In genomic region chr21:31952828-31953227, GRCh38 we compare ENCODE assay signal across 16 cellular contexts.
DNase-seq lines count a peak whose midpoint lies in the region; ATAC-seq and TF ChIP-seq lines count a peak whose summit lies in the region.
"Had no signal": no experiment of that assay in that cellular context is flagged by ENCODE, and none has a peak within 500 bp of the region (broad histone marks: within the 10 kb centered on the region; RNA-seq: fewer than 3 reads in every experiment).

No MANE protein-coding gene starts in this region.

- no peak overlapping the region for H3K4me3 Mint-ChIP-seq in nephron
- H3K4me3 Mint-ChIP-seq: B cell; CD4-positive, alpha-beta memory T cell; HFFc6 had no signal

- H3K79me2 ChIP-seq in smooth muscle cell (ENCODE audit: low read depth) = no peaks in the 10 kb centered on the region
- no peaks in the 10 kb centered on the region for H3K79me2 ChIP-seq in Karpas-422 (ENCODE audit: low read length)

- no peaks in the 10 kb centered on the region for H3K79me1 ChIP-seq in IMR-90 (ENCODE audit: low read depth in 1 of 2, low read length in 2 of 2)

- H3K36me3 ChIP-seq in IMR-90 (ENCODE audit: control insufficient read depth, insufficient read depth, low read length) (peaks cover 4% of the 10 kb centered on the region; the same call in 1 of the 2 replicates), smooth muscle cell (ENCODE audit: low read depth) (no peaks in the 10 kb centered on the region), Karpas-422 (ENCODE audit: insufficient read depth, low read length) (no peaks in the 10 kb centered on the region)

- no peak for TF ChIP-seq RAD21 in IMR-90 (IDR thresholded peaks at IDR 0.05; ENCODE audit: low read length)

- no peak overlapping the region for H3K14ac ChIP-seq in IMR-90 (replicated peaks; ENCODE audit: low read depth, low read length)

- POLR2A ChIA-PET in IMR-90 (lab: Charles Lee; ENCODE audit: unreplicated experiment) = interaction anchor here (0.6 kb wide), 2 partner anchors 12 to 66 kb away, joined by 3 to 10 read pairs; no protein-coding TSS in a partner anchor

- H2BK20ac ChIP-seq in IMR-90 (ENCODE audit: low read depth, low read length) = no peak overlapping the region

- H2AK5ac ChIP-seq in IMR-90 (ENCODE audit: low read depth, low read length) = no peak overlapping the region

- no peak overlapping the region for H2BK5ac ChIP-seq in IMR-90 (ENCODE audit: low read depth, low read length, poor library complexity, severe bottlenecking)

- H3K9me3 Mint-ChIP-seq in nephron = no peaks in the 10 kb centered on the region

- H3K9ac ChIP-seq in IMR-90 (ENCODE audit: low read depth, low read length) = no peak overlapping the region
- no peak overlapping the region for H3K9ac ChIP-seq in smooth muscle cell (ENCODE audit: low read depth)
- H3K9ac ChIP-seq in Karpas-422 (ENCODE audit: low read length) = no peak overlapping the region

- H3K4me1 ChIP-seq in IMR-90 (ENCODE audit: control insufficient read depth, insufficient read depth, low read length) (peaks cover 2% of the 10 kb centered on the region; the same call in 1 of the 2 replicates), smooth muscle cell (ENCODE audit: low read depth) (no peaks in the 10 kb centered on the region), Karpas-422 (ENCODE audit: low read length) (no peaks in the 10 kb centered on the region)

- no peak overlapping the region for H3K4me2 ChIP-seq in IMR-90 (ENCODE audit: low read depth, low read length)
- H3K4me2 ChIP-seq in smooth muscle cell = peak overlapping the region; percentile 2
- H3K4me2 ChIP-seq in Karpas-422 (ENCODE audit: low read depth, low read length, poor library complexity, severe bottlenecking) = no peak overlapping the region

- no peak overlapping the region for H2AFZ ChIP-seq in IMR-90 (replicated peaks; ENCODE audit: low read length, poor library complexity)
- H2AFZ ChIP-seq in smooth muscle cell (ENCODE audit: low read depth) = no peak overlapping the region
- H2AFZ ChIP-seq in Karpas-422 (ENCODE audit: low read length) = no peak overlapping the region

- H2BK120ac ChIP-seq in IMR-90 (ENCODE audit: low read depth, low read length) = no peak overlapping the region

- no peak overlapping the region for H2AK9ac ChIP-seq in IMR-90 (replicated peaks; ENCODE audit: low read depth, low read length, poor library complexity)

- no peak overlapping the region for H4K91ac ChIP-seq in IMR-90 (ENCODE audit: insufficient read depth, low read depth, low read length)

- H3K9me2 ChIP-seq in Karpas-422 (replicated peaks; ENCODE audit: insufficient read depth, low read length) = no peaks in the 10 kb centered on the region

- no peaks in the 10 kb centered on the region for H3K9me3 ChIP-seq in IMR-90 (ENCODE audit: control insufficient read depth, insufficient read depth, low read length)
- H3K9me3 ChIP-seq in smooth muscle cell (replicated peaks; ENCODE audit: low read depth) = no peaks in the 10 kb centered on the region
- H3K9me3 ChIP-seq in Karpas-422 (ENCODE audit: low read length) = no peaks in the 10 kb centered on the region

- no peak for DNase-seq in IMR-90
- DNase-seq in dedifferentiated amniotic fluid mesenchymal stem cell (ENCODE audit: extremely low spot score) = peak; percentile 27
- DNase-seq in smooth muscle cell (lab: John Stamatoyannopoulos, UW; ENCODE audit: unreplicated experiment) = no peak
- no peak for DNase-seq in NOMO-1 (lab: John Stamatoyannopoulos, UW; ENCODE audit: unreplicated experiment in 2 of 2)
- no peak for DNase-seq in HK-2 (ENCODE audit: unreplicated experiment)
- no peak for DNase-seq in Karpas-422
- DNase-seq: 8988T; CD4-positive, alpha-beta memory T cell; DMS79; HCEC 1CT; HFFc6 had no signal

- H3K4ac ChIP-seq in IMR-90 (ENCODE audit: low read depth, low read length) = no peak overlapping the region

- no peak overlapping the region for H2BK15ac ChIP-seq in IMR-90 (ENCODE audit: low read depth, low read length)

- H3K27me3 ChIP-seq in IMR-90 (ENCODE audit: control insufficient read depth, insufficient read depth, low read length) (no peaks in the 10 kb centered on the region), smooth muscle cell (ENCODE audit: low read depth) (no peaks in the 10 kb centered on the region), Karpas-422 (ENCODE audit: low read length) (no peaks in the 10 kb centered on the region)

- WGBS in IMR-90 (ENCODE audit: extremely low coverage in 2 of 2, insufficient read length in 1 of 2), 2 experiments = no CpG with 5 or more reads among the region's 3 CpGs
- WGBS in smooth muscle cell (ENCODE audit: low lambda C conversion rate) = 18% methylated on average over 3 of the region's 3 CpGs

- peaks cover 84% of the 10 kb centered on the region for H3K36me3 Mint-ChIP-seq in nephron (ENCODE audit: low read depth)
- H3K36me3 Mint-ChIP-seq: CD4-positive, alpha-beta memory T cell had no signal

- H3K56ac ChIP-seq in IMR-90 (ENCODE audit: extremely low read depth, insufficient read depth, low read length) = no peak overlapping the region

- TF ChIP-seq CTCF in IMR-90 (conservative IDR thresholded peaks at IDR 0.05; ENCODE audit: low read depth, low read length) = no peak
- no peak for TF ChIP-seq CTCF in nephron (IDR thresholded peaks at IDR 0.05; ENCODE audit: unreplicated experiment in 3 of 3)
- no peak for TF ChIP-seq CTCF in smooth muscle cell (IDR thresholded peaks at IDR 0.05; ENCODE audit: borderline replicate concordance, insufficient read depth, poor library complexity, severe bottlenecking)

- dilution Hi-C loops in IMR-90 (cut with HindIII; ENCODE audit: low sequenced_read_pairs, unreplicated experiment) = no loop called here

- peaks cover 25% of the 10 kb centered on the region for H3K4me1 Mint-ChIP-seq in nephron
- H3K4me1 Mint-ChIP-seq: B cell had no signal

- no peak overlapping the region for H3K23ac ChIP-seq in IMR-90 (ENCODE audit: low read depth, low read length)

- H3F3A ChIP-seq in smooth muscle cell (ENCODE audit: low read depth) = peaks cover 8% of the 10 kb centered on the region

- BruUV-seq in IMR-90 (replicated peaks; lab: Mats Ljungman, UMichigan) = no TSS peak

- H3K4me3 ChIP-seq in IMR-90 (ENCODE audit: insufficient read depth, low read depth, low read length) = no peak overlapping the region
- no peak overlapping the region for H3K4me3 ChIP-seq in smooth muscle cell
- no peak overlapping the region for H3K4me3 ChIP-seq in Karpas-422 (ENCODE audit: low read length)
- H3K4me3 ChIP-seq: GM12878 had no signal

- no peak for TF ChIP-seq POLR2A in IMR-90 (IDR thresholded peaks at IDR 0.05; ENCODE audit: low read depth, low read length)

- ATAC-seq in IMR-90 (ENCODE audit: low read depth) = peak; percentile 68
- ATAC-seq: GM12878, HepG2 had no signal

- H3K27ac Mint-ChIP-seq in nephron = peak overlapping the region; percentile 4 to 28 (median 13)
- H3K27ac Mint-ChIP-seq: B cell; CD4-positive, alpha-beta memory T cell; HFFc6 had no signal

- no peak overlapping the region for H4K8ac ChIP-seq in IMR-90 (ENCODE audit: low read depth in 2 of 2, low read length in 2 of 2)

- H3K27me3 Mint-ChIP-seq in nephron (ENCODE audit: low read depth) = no peaks in the 10 kb centered on the region
- H3K27me3 Mint-ChIP-seq: CD4-positive, alpha-beta memory T cell had no signal

- H4K20me1 ChIP-seq in IMR-90 (ENCODE audit: insufficient read depth, low read length) (no peaks in the 10 kb centered on the region), smooth muscle cell (ENCODE audit: low read depth) (no peaks in the 10 kb centered on the region), Karpas-422 (ENCODE audit: insufficient read depth, low read depth, low read length) (no peaks in the 10 kb centered on the region)

- intact Hi-C loops in IMR-90 (cut with micrococcal nuclease) = no loop called here

- no peak overlapping the region for H3K18ac ChIP-seq in IMR-90 (ENCODE audit: low read depth, low read length)

- no peaks in the 10 kb centered on the region; the same call in 1 of the 2 replicates for H3K9me1 ChIP-seq in IMR-90 (ENCODE audit: insufficient read depth, low read length)

- H4K5ac ChIP-seq in IMR-90 (ENCODE audit: low read depth, low read length) = no peak overlapping the region

- CTCF ChIA-PET in IMR-90 (lab: Yijun Ruan, JAX) = interaction anchor here (0.6 kb wide), 1 partner anchor 355 kb away, joined by 4 read pairs; no protein-coding TSS in a partner anchor

- in situ Hi-C loops in IMR-90 (cut with MboI; ENCODE audit: low sequenced_read_pairs) = no loop called here

- H3K27ac ChIP-seq in IMR-90 (ENCODE audit: insufficient read depth, low read length) = peak overlapping the region; percentile 30; the same call in 1 of the 2 replicates
- peak overlapping the region; percentile 43 for H3K27ac ChIP-seq in smooth muscle cell (ENCODE audit: low read depth)
- no peak overlapping the region for H3K27ac ChIP-seq in Karpas-422 (ENCODE audit: low read length)
- H3K27ac ChIP-seq: C4-2B had no signal

TF ChIP-seq in IMR-90, 13 proteins besides CTCF, POLR2A, EP300 and RAD21:
- no peak for TF ChIP-seq RFX5 (IDR thresholded peaks at IDR 0.05; ENCODE audit: low read depth, low read length)
- TF ChIP-seq, protein P1, sequence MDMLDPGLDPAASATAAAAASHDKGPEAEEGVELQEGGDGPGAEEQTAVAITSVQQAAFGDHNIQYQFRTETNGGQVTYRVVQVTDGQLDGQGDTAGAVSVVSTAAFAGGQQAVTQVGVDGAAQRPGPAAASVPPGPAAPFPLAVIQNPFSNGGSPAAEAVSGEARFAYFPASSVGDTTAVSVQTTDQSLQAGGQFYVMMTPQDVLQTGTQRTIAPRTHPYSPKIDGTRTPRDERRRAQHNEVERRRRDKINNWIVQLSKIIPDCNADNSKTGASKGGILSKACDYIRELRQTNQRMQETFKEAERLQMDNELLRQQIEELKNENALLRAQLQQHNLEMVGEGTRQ (IDR thresholded peaks at IDR 0.05; ENCODE audit: low read depth, low read length) = no peak
- no peak for TF ChIP-seq MXI1 (IDR thresholded peaks at IDR 0.05; ENCODE audit: borderline replicate concordance, low read depth, low read length)
